In genomic region chr19:4052114-4052992, GRCh38 we compare ENCODE assay signal across 1 cellular context.
A peak's percentile ranks its signal among the peaks of the same experiment; 100 is the strongest.
TF ChIP-seq lines count a peak whose summit lies in the region.

No MANE protein-coding gene starts in this region.

TF ChIP-seq in HepG2, 621 proteins besides CTCF, POLR2A, EP300 and RAD21 (continued from another document and continues in another):
- no peak for TF ChIP-seq U2AF1 (optimal IDR thresholded peaks at IDR 0.05; ENCODE audit: low read depth, low read length)
- no peak for TF ChIP-seq PHB2 (IDR thresholded peaks at IDR 0.05; ENCODE audit: partially characterized antibody)
- TF ChIP-seq TCF7 (IDR thresholded peaks at IDR 0.05; ENCODE audit: low read depth), result no peak
- no peak for TF ChIP-seq NPAS2 (CRISPR knock-in tag; IDR thresholded peaks at IDR 0.05; ENCODE audit: borderline replicate concordance)
- peak; percentile 78; the same call in 1 of the 2 replicates for TF ChIP-seq MIXL1 (CRISPR knock-in tag; IDR thresholded peaks at IDR 0.05)
- TF ChIP-seq ZNF75D (CRISPR knock-in tag; IDR thresholded peaks at IDR 0.05; ENCODE audit: borderline replicate concordance), result no peak
- no peak for TF ChIP-seq ZNF562 (CRISPR knock-in tag; IDR thresholded peaks at IDR 0.05; ENCODE audit: borderline replicate concordance)
- no peak for TF ChIP-seq ZNF101 (CRISPR knock-in tag; IDR thresholded peaks at IDR 0.05; ENCODE audit: borderline replicate concordance, low read depth)
- no peak for TF ChIP-seq ZNF841 (CRISPR knock-in tag; IDR thresholded peaks at IDR 0.05; ENCODE audit: borderline replicate concordance)
- no peak for TF ChIP-seq GRHL1 (CRISPR knock-in tag; conservative IDR thresholded peaks at IDR 0.05)
- peak; percentile 56; the same call in 1 of the 2 replicates for TF ChIP-seq NFE2L2 (IDR thresholded peaks at IDR 0.05; ENCODE audit: low read length)
- 0 out of 2 replicates have a peak, but pooled peaks have one; percentile 60 for TF ChIP-seq ZFP41 (CRISPR knock-in tag; IDR thresholded peaks at IDR 0.05; ENCODE audit: borderline replicate concordance)
- peak; percentile 71 for TF ChIP-seq SALL2 (CRISPR knock-in tag; IDR thresholded peaks at IDR 0.05)
- 0 out of 2 replicates have a peak, but pooled peaks have one; percentile 24 for TF ChIP-seq IRF9 (CRISPR knock-in tag; IDR thresholded peaks at IDR 0.05; ENCODE audit: borderline replicate concordance)
- no peak for TF ChIP-seq NBN (conservative IDR thresholded peaks at IDR 0.05)
- no peak for TF ChIP-seq ATF1 (CRISPR knock-in tag; IDR thresholded peaks at IDR 0.05)
- TF ChIP-seq RFXANK (CRISPR knock-in tag; IDR thresholded peaks at IDR 0.05), result 0 out of 2 replicates have a peak, but pooled peaks have one; percentile 62
- TF ChIP-seq NR0B2 (CRISPR knock-in tag; IDR thresholded peaks at IDR 0.05), result no peak
- peak; percentile 86 for TF ChIP-seq SAP130 (CRISPR knock-in tag; IDR thresholded peaks at IDR 0.05; ENCODE audit: low read depth)
- no peak for TF ChIP-seq GPBP1L1 (CRISPR knock-in tag; IDR thresholded peaks at IDR 0.05)
- no peak; the same call in none of the 2 replicates for TF ChIP-seq ZIK1 (CRISPR knock-in tag; IDR thresholded peaks at IDR 0.05; ENCODE audit: borderline replicate concordance, low read depth)
- TF ChIP-seq ZNF382 (CRISPR knock-in tag; IDR thresholded peaks at IDR 0.05; ENCODE audit: borderline replicate concordance), result no peak
- no peak; the same call in 1 of the 2 replicates for TF ChIP-seq NFYB (CRISPR knock-in tag; IDR thresholded peaks at IDR 0.05)
- peak; percentile 35 for TF ChIP-seq RBM22 (optimal IDR thresholded peaks at IDR 0.05; ENCODE audit: low read length)
- TF ChIP-seq ZNF430 (CRISPR knock-in tag; IDR thresholded peaks at IDR 0.05), result peak; percentile 86; the same call in 1 of the 2 replicates
- TF ChIP-seq MXD3 (CRISPR knock-in tag; IDR thresholded peaks at IDR 0.05), result no peak
- TF ChIP-seq ZBTB42 (CRISPR knock-in tag; IDR thresholded peaks at IDR 0.05), result peak; percentile 79; the same call in 1 of the 2 replicates
- TF ChIP-seq JARID2 (CRISPR knock-in tag; IDR thresholded peaks at IDR 0.05; ENCODE audit: insufficient replicate concordance), result no peak
- peak; percentile 92 for TF ChIP-seq ZFX (CRISPR knock-in tag; IDR thresholded peaks at IDR 0.05; ENCODE audit: low read depth)
- TF ChIP-seq ZNF224 (CRISPR knock-in tag; IDR thresholded peaks at IDR 0.05), result no peak
- no peak for TF ChIP-seq GPN1 (CRISPR knock-in tag; IDR thresholded peaks at IDR 0.05; ENCODE audit: borderline replicate concordance)
- no peak for TF ChIP-seq SETDB1 (CRISPR knock-in tag; IDR thresholded peaks at IDR 0.05; ENCODE audit: borderline replicate concordance)
- TF ChIP-seq ZMAT3 (CRISPR knock-in tag; conservative IDR thresholded peaks at IDR 0.05), result peak; percentile 83; the same call in 1 of the 2 replicates
- peak; percentile 74 for TF ChIP-seq HINFP (CRISPR knock-in tag; IDR thresholded peaks at IDR 0.05; ENCODE audit: low read depth)
- 0 out of 2 replicates have a peak, but pooled peaks have one; percentile 65 for TF ChIP-seq ZNF710 (CRISPR knock-in tag; IDR thresholded peaks at IDR 0.05; ENCODE audit: borderline replicate concordance)
- no peak for TF ChIP-seq DR1 (CRISPR knock-in tag; IDR thresholded peaks at IDR 0.05)
- peak; percentile 67; the same call in 1 of the 2 replicates for TF ChIP-seq SOX5 (CRISPR knock-in tag; IDR thresholded peaks at IDR 0.05; ENCODE audit: borderline replicate concordance)
- no peak for TF ChIP-seq ZBTB8A (CRISPR knock-in tag; IDR thresholded peaks at IDR 0.05; ENCODE audit: borderline replicate concordance, low read depth)
- TF ChIP-seq RFX5 (IDR thresholded peaks at IDR 0.05; ENCODE audit: low read depth, low read length), result no peak
- TF ChIP-seq REXO4 (CRISPR knock-in tag; IDR thresholded peaks at IDR 0.05; ENCODE audit: borderline replicate concordance), result no peak
- TF ChIP-seq ZNF292 (CRISPR knock-in tag; IDR thresholded peaks at IDR 0.05; ENCODE audit: borderline replicate concordance, low read depth), result peak; percentile 82
- TF ChIP-seq MNT (IDR thresholded peaks at IDR 0.05), result no peak
- TF ChIP-seq ZNF234 (CRISPR knock-in tag; conservative IDR thresholded peaks at IDR 0.05), result no peak
- no peak for TF ChIP-seq IKZF4 (CRISPR knock-in tag; IDR thresholded peaks at IDR 0.05; ENCODE audit: borderline replicate concordance, low read depth, not compliant biosample characterization)
- peak; percentile 61; the same call in 1 of the 2 replicates for TF ChIP-seq ZNF740 (CRISPR knock-in tag; IDR thresholded peaks at IDR 0.05)
- no peak for TF ChIP-seq PRMT3 (CRISPR knock-in tag; IDR thresholded peaks at IDR 0.05; ENCODE audit: borderline replicate concordance, low read depth)
- TF ChIP-seq RFXAP (CRISPR knock-in tag; IDR thresholded peaks at IDR 0.05; ENCODE audit: borderline replicate concordance), result peak; percentile 71
- TF ChIP-seq ZNF678 (CRISPR knock-in tag; IDR thresholded peaks at IDR 0.05), result no peak
- 0 out of 2 replicates have a peak, but pooled peaks have one; percentile 33 for TF ChIP-seq NCOA1 (CRISPR knock-in tag; IDR thresholded peaks at IDR 0.05)
- TF ChIP-seq ZNF136 (CRISPR knock-in tag; IDR thresholded peaks at IDR 0.05; ENCODE audit: low read depth), result no peak
- TF ChIP-seq BCL3 (CRISPR knock-in tag; IDR thresholded peaks at IDR 0.05), result peak; percentile 74; the same call in 1 of the 2 replicates
- no peak for TF ChIP-seq ZNF616 (CRISPR knock-in tag; IDR thresholded peaks at IDR 0.05; ENCODE audit: low read depth)
- peak; percentile 72 for TF ChIP-seq FOXJ3 (CRISPR knock-in tag; IDR thresholded peaks at IDR 0.05; ENCODE audit: borderline replicate concordance)
- TF ChIP-seq NR2C2 (CRISPR knock-in tag; IDR thresholded peaks at IDR 0.05; ENCODE audit: borderline replicate concordance), result peak; percentile 90
- peak; percentile 98; the same call in 1 of the 2 replicates for TF ChIP-seq ZNF280D (CRISPR knock-in tag; IDR thresholded peaks at IDR 0.05)
- TF ChIP-seq RCOR2 (CRISPR knock-in tag; IDR thresholded peaks at IDR 0.05), result peak; percentile 100
